ENCODE assay signal across 21 cellular contexts in the genomic region with DNA sequence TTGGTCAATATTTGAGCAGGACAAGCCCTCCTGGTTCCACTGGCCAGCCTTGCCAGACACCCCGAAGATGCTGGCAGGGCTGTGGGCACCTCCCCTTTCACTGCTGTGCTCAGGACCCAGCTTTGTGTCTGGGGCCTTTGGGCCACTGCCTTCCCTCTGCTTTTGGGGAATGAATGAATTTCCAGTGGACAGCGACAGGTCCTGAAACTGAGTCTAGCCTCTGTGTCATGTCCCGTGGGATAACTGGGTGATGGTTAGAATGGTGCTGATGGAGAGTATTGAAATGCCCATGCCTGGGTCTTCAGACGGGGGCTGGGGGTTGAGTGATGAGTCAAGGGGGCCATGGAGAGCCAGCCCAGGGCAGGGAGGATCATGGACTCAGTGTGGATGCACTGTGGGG.
DNase-seq lines count a peak whose midpoint lies in the region; ATAC-seq, FAIRE-seq and TF ChIP-seq lines count a peak whose summit lies in the region.
"Had no signal": no experiment of that assay in that cellular context is flagged by ENCODE, and none has a peak within 500 bp of the region (broad histone marks: within the 10 kb centered on the region; RNA-seq: fewer than 3 reads in every experiment).

No MANE protein-coding gene starts in this region.

- TF ChIP-seq CTCF in K562 (IDR thresholded peaks at IDR 0.05 in 2 of 3, conservative IDR thresholded peaks at IDR 0.05 in 1 of 3; ENCODE audit: insufficient read depth in 2 of 3, low read depth in 1 of 3, low read length in 3 of 3) (no peak), liver (IDR thresholded peaks at IDR 0.05; ENCODE audit: low read depth, low read length, missing input control) (no peak)

- no peak overlapping the region for H3K4me3 Mint-ChIP-seq in activated T-cell treated with anti-CD3 and anti-CD28 coated beads, Interleukin-2, amount 50 U/mL, for 24 hours
- H3K4me3 Mint-ChIP-seq: activated naive CD4-positive, alpha-beta T cell treated with anti-CD3 and anti-CD28 coated beads, Interleukin-2, amount 50 U/mL, for 24 hours; activated T-cell treated with anti-CD3 and anti-CD28 coated beads, Interleukin-2, amount 50 U/mL, for 72 hours; B cell had no signal

- no peak overlapping the region for H3K27ac Mint-ChIP-seq in activated T-cell treated with anti-CD3 and anti-CD28 coated beads, Interleukin-2, amount 50 U/mL, for 24 hours
- H3K27ac Mint-ChIP-seq: activated naive CD4-positive, alpha-beta T cell treated with anti-CD3 and anti-CD28 coated beads, Interleukin-2, amount 50 U/mL, for 24 hours; activated T-cell treated with anti-CD3 and anti-CD28 coated beads, Interleukin-2, amount 50 U/mL, for 72 hours; B cell had no signal

- CTCF ChIA-PET in K562 (lab: Yijun Ruan, JAX; ENCODE audit: low intra/inter-chr PET ratio) = no interaction called here

- H3K4me2 ChIP-seq in K562 (ENCODE audit: insufficient read depth, low read length) = no peak overlapping the region

- H3K27me3 Mint-ChIP-seq in activated T-cell treated with anti-CD3 and anti-CD28 coated beads, Interleukin-2, amount 50 U/mL, for 24 hours = peaks cover 25% of the 10 kb centered on the region

- H3K4me1 ChIP-seq in K562 (replicated peaks in 1 of 2; ENCODE audit: control insufficient read depth in 2 of 2, insufficient read depth in 2 of 2, low read length in 2 of 2) (peaks cover 0 to 5% of the 10 kb centered on the region in 2 experiments; a peak in 2 of 5 replicates), liver (ENCODE audit: control insufficient read depth in 4 of 4, insufficient read depth in 4 of 4, low read length in 3 of 4) (no peaks in the 10 kb centered on the region)
- H3K4me1 ChIP-seq: body of pancreas, colonic mucosa, HAP-1 had no signal

- in situ Hi-C loops in Caki2 (cut with HindIII; ENCODE audit: low pct_unique_long_range_greater_than_20kb, low sequenced_read_pairs) (no loop called here), K562 (cut with MboI) (no loop called here)

- TF ChIP-seq RAD21 in Ishikawa (IDR thresholded peaks at IDR 0.05; ENCODE audit: low read depth) = no peak
- no peak for TF ChIP-seq RAD21 in K562 (CRISPR knock-in tag; conservative IDR thresholded peaks at IDR 0.05 in 1 of 2, IDR thresholded peaks at IDR 0.05 in 1 of 2)
- TF ChIP-seq RAD21 in liver (IDR thresholded peaks at IDR 0.05) = no peak

- H3K9me3 ChIP-seq in K562 (replicated peaks; ENCODE audit: control insufficient read depth, insufficient read depth, low read depth, low read length) (no peaks in the 10 kb centered on the region), liver (ENCODE audit: control insufficient read depth in 4 of 4, low read length in 3 of 4) (peaks cover 0 to 4% (median under 1%) of the 10 kb centered on the region in 4 donors)
- H3K9me3 ChIP-seq: body of pancreas, colonic mucosa, HAP-1 had no signal

- POLR2A ChIA-PET in K562 (lab: Yijun Ruan, JAX) = interaction anchor here (0.7 kb wide), 1 partner anchor 141 kb away, joined by 3 read pairs; no protein-coding TSS in a partner anchor

- no peak for FAIRE-seq in K562 (lab: Jason Lieb, UNC)

- H3K79me2 ChIP-seq in K562 (ENCODE audit: control insufficient read depth, insufficient read depth, low read length) = no peaks in the 10 kb centered on the region

- H3K9me1 ChIP-seq in K562 (ENCODE audit: control insufficient read depth, insufficient read depth, low read length) = no peaks in the 10 kb centered on the region

- no peak overlapping the region for H3K27ac ChIP-seq in K562 (ENCODE audit: extremely low read depth, low read depth, low read length)
- no peak overlapping the region for H3K27ac ChIP-seq in liver (ENCODE audit: low read depth in 1 of 2, low read length in 2 of 2)
- H3K27ac ChIP-seq: body of pancreas, colonic mucosa had no signal

- H3K36me3 Mint-ChIP-seq in activated T-cell treated with anti-CD3 and anti-CD28 coated beads, Interleukin-2, amount 50 U/mL, for 24 hours (ENCODE audit: low read depth) = no peaks in the 10 kb centered on the region
- H3K36me3 Mint-ChIP-seq: activated naive CD4-positive, alpha-beta T cell treated with anti-CD3 and anti-CD28 coated beads, Interleukin-2, amount 50 U/mL, for 24 hours had no signal

- H3K9ac ChIP-seq in K562 (ENCODE audit: insufficient read depth in 1 of 2, low read depth in 2 of 2, low read length in 2 of 2) (no peak overlapping the region), liver (ENCODE audit: low read depth in 1 of 2, low read length in 2 of 2) (no peak overlapping the region)

- no TSS peak for BruUV-seq in K562 (replicated peaks; lab: Mats Ljungman, UMichigan)

- no peaks in the 10 kb centered on the region; the same call in 1 of the 2 replicates for H4K20me1 ChIP-seq in K562 (replicated peaks; ENCODE audit: control insufficient read depth, insufficient read depth, low read length)

- DNase-seq in Caki2 (ENCODE audit: low read depth) (peak; percentile 16), K562 (ENCODE audit: extremely low read depth in 1 of 4, low spot score in 3 of 4) (no peak), A172 (ENCODE audit: low spot score) (no peak), hippocampal formation (lab: John Stamatoyannopoulos, UW) (no peak)
- DNase-seq in activated T-cell treated with anti-CD3 and anti-CD28 coated beads, Interleukin-2, amount 50 U/mL, for 24 hours = no peak
- DNase-seq: activated T-cell treated with anti-CD3 and anti-CD28 coated beads, Interleukin-2, amount 50 U/mL, for 72 hours; body of pancreas; colonic mucosa; COR-L47; foreskin melanocyte; NCI-H1694; NCI-H82; OCI-M1 had no signal

- ATAC-seq in K562 = no peak
- ATAC-seq in HG02852 (IDR thresholded peaks at IDR 0.05; ENCODE audit: unreplicated experiment) = no peak
- ATAC-seq: activated CD4-positive, CD25-positive, alpha-beta regulatory T cell treated with anti-CD3 and anti-CD28 coated beads, Interleukin-2, amount 50 U/mL, for 24 hours; activated T-cell treated with anti-CD3 and anti-CD28 coated beads, Interleukin-2, amount 50 U/mL, for 72 hours; body of pancreas; left lobe of liver had no signal

- peaks cover 5% of the 10 kb centered on the region for H3K4me1 Mint-ChIP-seq in activated T-cell treated with anti-CD3 and anti-CD28 coated beads, Interleukin-2, amount 50 U/mL, for 24 hours (ENCODE audit: low read depth)
- H3K4me1 Mint-ChIP-seq: activated naive CD4-positive, alpha-beta T cell treated with anti-CD3 and anti-CD28 coated beads, Interleukin-2, amount 50 U/mL, for 24 hours; B cell had no signal

- 4% methylated on average over 4 of the region's 4 CpGs for WGBS in K562 (ENCODE audit: insufficient coverage, low coverage, missing lambda C conversion rate)
- 56% methylated on average over 4 of the region's 4 CpGs for WGBS in liver

- no peaks in the 10 kb centered on the region for H3K9me3 Mint-ChIP-seq in activated T-cell treated with anti-CD3 and anti-CD28 coated beads, Interleukin-2, amount 50 U/mL, for 24 hours
- H3K9me3 Mint-ChIP-seq: activated naive CD4-positive, alpha-beta T cell treated with anti-CD3 and anti-CD28 coated beads, Interleukin-2, amount 50 U/mL, for 24 hours; activated T-cell treated with anti-CD3 and anti-CD28 coated beads, Interleukin-2, amount 50 U/mL, for 72 hours had no signal

- intact Hi-C loops in K562 (cut with micrococcal nuclease) = no loop called here

- no peak overlapping the region for H2AFZ ChIP-seq in K562 (ENCODE audit: low read depth, low read length)

- H3K27me3 ChIP-seq in K562 (ENCODE audit: control insufficient read depth in 2 of 2, insufficient read depth in 2 of 2, low read length in 2 of 2) = peaks cover 14 to 70% of the 10 kb centered on the region in 2 experiments; a peak in 4 of 5 replicates
- peaks cover 0 to 2% (median 0%) of the 10 kb centered on the region in 4 donors for H3K27me3 ChIP-seq in liver (ENCODE audit: control insufficient read depth in 4 of 4, insufficient read depth in 4 of 4, low read length in 3 of 4)
- H3K27me3 ChIP-seq: body of pancreas, colonic mucosa had no signal

- no peak for TF ChIP-seq EP300 in Ishikawa (IDR thresholded peaks at IDR 0.05; ENCODE audit: borderline replicate concordance)
- no peak for TF ChIP-seq EP300 in K562 (IDR thresholded peaks at IDR 0.05; ENCODE audit: low read length)

- no peak for TF ChIP-seq POLR2A in K562 (conservative IDR thresholded peaks at IDR 0.05)

- H3K4me3 ChIP-seq in K562 = no peak overlapping the region
- H3K4me3 ChIP-seq in liver (ENCODE audit: low read depth in 1 of 3, low read length in 3 of 3) = no peak overlapping the region
- H3K4me3 ChIP-seq: body of pancreas, colonic mucosa, HAP-1 had no signal

- H3K36me3 ChIP-seq in K562 (ENCODE audit: control insufficient read depth, insufficient read depth, low read length) (no peaks in the 10 kb centered on the region), liver (ENCODE audit: control insufficient read depth in 4 of 4, insufficient read depth in 3 of 4, low read depth in 1 of 4, low read length in 3 of 4) (no peaks in the 10 kb centered on the region)
- H3K36me3 ChIP-seq: colonic mucosa, HAP-1 had no signal

TF ChIP-seq in K562, 482 proteins besides CTCF, POLR2A, EP300 and RAD21 (continues in another document):
- TF ChIP-seq EHMT2 (IDR thresholded peaks at IDR 0.05) = peak; percentile 59; the same call in 1 of the 2 replicates
- TF ChIP-seq MECOM (CRISPR knock-in tag; IDR thresholded peaks at IDR 0.05) = no peak
- 0 out of 2 replicates have a peak, but pooled peaks have one; percentile 53 for TF ChIP-seq MIER1 (IDR thresholded peaks at IDR 0.05; ENCODE audit: low read depth)

TF ChIP-seq in liver, 16 proteins besides CTCF, POLR2A, EP300 and RAD21 (continues in another document):
- TF ChIP-seq, protein P1, sequence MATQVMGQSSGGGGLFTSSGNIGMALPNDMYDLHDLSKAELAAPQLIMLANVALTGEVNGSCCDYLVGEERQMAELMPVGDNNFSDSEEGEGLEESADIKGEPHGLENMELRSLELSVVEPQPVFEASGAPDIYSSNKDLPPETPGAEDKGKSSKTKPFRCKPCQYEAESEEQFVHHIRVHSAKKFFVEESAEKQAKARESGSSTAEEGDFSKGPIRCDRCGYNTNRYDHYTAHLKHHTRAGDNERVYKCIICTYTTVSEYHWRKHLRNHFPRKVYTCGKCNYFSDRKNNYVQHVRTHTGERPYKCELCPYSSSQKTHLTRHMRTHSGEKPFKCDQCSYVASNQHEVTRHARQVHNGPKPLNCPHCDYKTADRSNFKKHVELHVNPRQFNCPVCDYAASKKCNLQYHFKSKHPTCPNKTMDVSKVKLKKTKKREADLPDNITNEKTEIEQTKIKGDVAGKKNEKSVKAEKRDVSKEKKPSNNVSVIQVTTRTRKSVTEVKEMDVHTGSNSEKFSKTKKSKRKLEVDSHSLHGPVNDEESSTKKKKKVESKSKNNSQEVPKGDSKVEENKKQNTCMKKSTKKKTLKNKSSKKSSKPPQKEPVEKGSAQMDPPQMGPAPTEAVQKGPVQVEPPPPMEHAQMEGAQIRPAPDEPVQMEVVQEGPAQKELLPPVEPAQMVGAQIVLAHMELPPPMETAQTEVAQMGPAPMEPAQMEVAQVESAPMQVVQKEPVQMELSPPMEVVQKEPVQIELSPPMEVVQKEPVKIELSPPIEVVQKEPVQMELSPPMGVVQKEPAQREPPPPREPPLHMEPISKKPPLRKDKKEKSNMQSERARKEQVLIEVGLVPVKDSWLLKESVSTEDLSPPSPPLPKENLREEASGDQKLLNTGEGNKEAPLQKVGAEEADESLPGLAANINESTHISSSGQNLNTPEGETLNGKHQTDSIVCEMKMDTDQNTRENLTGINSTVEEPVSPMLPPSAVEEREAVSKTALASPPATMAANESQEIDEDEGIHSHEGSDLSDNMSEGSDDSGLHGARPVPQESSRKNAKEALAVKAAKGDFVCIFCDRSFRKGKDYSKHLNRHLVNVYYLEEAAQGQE (IDR thresholded peaks at IDR 0.05) = peak; percentile 57
- no peak for TF ChIP-seq TAF1 (conservative IDR thresholded peaks at IDR 0.05)
